In the genomic region with DNA sequence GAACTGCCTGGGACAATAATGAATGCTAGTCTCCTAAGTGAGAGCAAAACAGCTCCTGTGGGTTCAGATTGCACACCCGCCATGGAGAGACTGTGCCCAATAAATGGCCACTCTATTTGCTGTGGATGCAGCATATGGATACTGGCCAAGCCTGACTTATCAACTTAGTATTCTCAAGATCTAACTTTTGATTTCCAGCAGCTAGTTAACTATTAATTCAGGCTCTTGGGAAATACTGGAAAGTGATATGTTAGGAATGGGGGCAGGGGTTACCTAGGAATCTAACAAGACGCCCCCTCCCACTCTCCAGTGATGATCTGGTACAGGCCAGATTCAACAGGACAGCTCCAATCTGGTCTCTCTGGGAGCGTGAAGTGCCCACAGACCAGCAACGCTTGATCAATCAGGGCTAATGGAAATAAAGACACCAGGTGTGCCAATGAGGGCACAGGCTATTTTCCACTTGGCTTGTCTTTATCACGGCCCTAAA, we compare ENCODE assay signal across 16 cellular contexts.
DNase-seq lines count a peak whose midpoint lies in the region; ATAC-seq, FAIRE-seq and TF ChIP-seq lines count a peak whose summit lies in the region.
"Had no signal": no experiment of that assay in that cellular context is flagged by ENCODE, and none has a peak within 500 bp of the region (broad histone marks: within the 10 kb centered on the region; RNA-seq: fewer than 3 reads in every experiment).

No MANE protein-coding gene starts in this region.

- no peak overlapping the region for H3K4me2 ChIP-seq in osteoblast (ENCODE audit: insufficient read depth, low read length)

- no peaks in the 10 kb centered on the region for H4K20me1 ChIP-seq in osteoblast (ENCODE audit: insufficient read depth, low read length)

- 34% methylated on average over 5 of the region's 5 CpGs for WGBS in liver
- 72% methylated on average over 5 of the region's 5 CpGs for WGBS in suprapubic skin

- H3K9ac ChIP-seq in liver (ENCODE audit: low read depth in 1 of 2, low read length in 2 of 2), result peak overlapping the region in 1 of 2 donors; percentile 70

- H3K27ac ChIP-seq in liver (ENCODE audit: low read depth in 1 of 2, low read length in 2 of 2), result peak overlapping the region; percentile 88 to 90
- peak overlapping the region; percentile 86 for H3K27ac ChIP-seq in suprapubic skin
- no peak overlapping the region for H3K27ac ChIP-seq in osteoblast (ENCODE audit: low read depth, low read length)
- H3K27ac ChIP-seq: ascending aorta, tibial artery had no signal

- H3K27me3 ChIP-seq in bronchial epithelial cell (ENCODE audit: control insufficient read depth, insufficient read depth, low read length) (no peaks in the 10 kb centered on the region), liver (ENCODE audit: control insufficient read depth in 4 of 4, insufficient read depth in 4 of 4, low read length in 3 of 4) (no peaks in the 10 kb centered on the region), suprapubic skin (no peaks in the 10 kb centered on the region), osteoblast (ENCODE audit: insufficient read depth, low read length) (no peaks in the 10 kb centered on the region)
- H3K27me3 ChIP-seq: ascending aorta, tibial artery had no signal

- no peak for TF ChIP-seq EP300 in suprapubic skin (IDR thresholded peaks at IDR 0.05)

- TF ChIP-seq POLR2A in suprapubic skin (IDR thresholded peaks at IDR 0.05), result no peak

- DNase-seq in EH (ENCODE audit: low read depth), result peak; percentile 57
- DNase-seq in bronchial epithelial cell (ENCODE audit: low read depth), result no peak
- DNase-seq in suprapubic skin (ENCODE audit: low spot score in 2 of 2), result no peak
- no peak for DNase-seq in COR-L47 (lab: John Stamatoyannopoulos, UW)
- DNase-seq in osteoblast (ENCODE audit: insufficient read length, low spot score, missing footprints), result no peak
- DNase-seq: activated CD4-positive, CD25-positive, alpha-beta regulatory T cell; DND-41; midbrain; NCI-H2107; NCI-H774; tibial artery had no signal

- H3K9me3 ChIP-seq in liver (ENCODE audit: control insufficient read depth in 4 of 4, low read length in 3 of 4) (no peaks in the 10 kb centered on the region), suprapubic skin (no peaks in the 10 kb centered on the region), osteoblast (ENCODE audit: low read depth, low read length) (no peaks in the 10 kb centered on the region)
- H3K9me3 ChIP-seq: ascending aorta, tibial artery had no signal

- no peak for TF ChIP-seq CTCF in bronchial epithelial cell (IDR thresholded peaks at IDR 0.05; ENCODE audit: insufficient read depth, low read length, severe bottlenecking)
- TF ChIP-seq CTCF in liver (IDR thresholded peaks at IDR 0.05; ENCODE audit: low read depth, low read length, missing input control), result no peak
- TF ChIP-seq CTCF in suprapubic skin (IDR thresholded peaks at IDR 0.05), result no peak
- no peak for TF ChIP-seq CTCF in osteoblast (IDR thresholded peaks at IDR 0.05; ENCODE audit: extremely low read depth, low read depth, low read length)

- H2AFZ ChIP-seq in osteoblast (ENCODE audit: low read length), result no peak overlapping the region

- TF ChIP-seq RAD21 in liver (IDR thresholded peaks at IDR 0.05), result peak; percentile 48 to 56

- H3K79me2 ChIP-seq in osteoblast (ENCODE audit: insufficient read depth, low read length), result no peaks in the 10 kb centered on the region

- ATAC-seq in GM18858 (IDR thresholded peaks at IDR 0.05; ENCODE audit: unreplicated experiment), result no peak
- no peak for ATAC-seq in GM19328 (IDR thresholded peaks at IDR 0.05; ENCODE audit: unreplicated experiment)

- peak; percentile 13 for FAIRE-seq in bronchial epithelial cell (lab: Jason Lieb, UNC)
- FAIRE-seq: H1 had no signal

- H3K4me1 ChIP-seq in liver (ENCODE audit: control insufficient read depth in 4 of 4, insufficient read depth in 4 of 4, low read length in 3 of 4) (peaks cover 18 to 54% (median 50%) of the 10 kb centered on the region in 4 donors), suprapubic skin (peaks cover 72% of the 10 kb centered on the region), osteoblast (ENCODE audit: insufficient read depth, low read length) (peaks cover 2% of the 10 kb centered on the region)

- no peak overlapping the region for H3K4me3 ChIP-seq in bronchial epithelial cell (ENCODE audit: low read depth, low read length)
- H3K4me3 ChIP-seq in liver (ENCODE audit: low read depth in 1 of 3, low read length in 3 of 3), result no peak overlapping the region
- peak overlapping the region; percentile 43 for H3K4me3 ChIP-seq in suprapubic skin
- no peak overlapping the region for H3K4me3 ChIP-seq in osteoblast (ENCODE audit: insufficient read depth, low read length)
- H3K4me3 ChIP-seq: ascending aorta, tibial artery had no signal

- H3K36me3 ChIP-seq in bronchial epithelial cell (ENCODE audit: control insufficient read depth, insufficient read depth, low read length) (peaks cover 26% of the 10 kb centered on the region), liver (ENCODE audit: control insufficient read depth in 4 of 4, insufficient read depth in 3 of 4, low read depth in 1 of 4, low read length in 3 of 4) (peaks cover 10 to 50% (median 39%) of the 10 kb centered on the region in 4 donors), suprapubic skin (peaks cover 74% of the 10 kb centered on the region), osteoblast (ENCODE audit: insufficient read depth, low read length) (peaks cover 99% of the 10 kb centered on the region)

TF ChIP-seq in liver, 16 proteins besides CTCF, POLR2A, EP300 and RAD21:
- peak in 1 of 2 donors; percentile 78 for TF ChIP-seq JUND (IDR thresholded peaks at IDR 0.05)
- TF ChIP-seq TAF1 (conservative IDR thresholded peaks at IDR 0.05), result no peak
- no peak for TF ChIP-seq NR2F2 (IDR thresholded peaks at IDR 0.05)
- TF ChIP-seq HNF4A (conservative IDR thresholded peaks at IDR 0.05), result peak; percentile 50 to 78
- TF ChIP-seq RXRA (IDR thresholded peaks at IDR 0.05), result peak; percentile 45 to 94
- TF ChIP-seq HNF4G (IDR thresholded peaks at IDR 0.05), result no peak
- TF ChIP-seq YY1 (IDR thresholded peaks at IDR 0.05), result peak; percentile 97
- TF ChIP-seq, protein P1, sequence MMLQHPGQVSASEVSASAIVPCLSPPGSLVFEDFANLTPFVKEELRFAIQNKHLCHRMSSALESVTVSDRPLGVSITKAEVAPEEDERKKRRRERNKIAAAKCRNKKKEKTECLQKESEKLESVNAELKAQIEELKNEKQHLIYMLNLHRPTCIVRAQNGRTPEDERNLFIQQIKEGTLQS (IDR thresholded peaks at IDR 0.05), result peak; percentile 12
- TF ChIP-seq SP1 (IDR thresholded peaks at IDR 0.05), result peak; percentile 73
- TF ChIP-seq, protein P2, sequence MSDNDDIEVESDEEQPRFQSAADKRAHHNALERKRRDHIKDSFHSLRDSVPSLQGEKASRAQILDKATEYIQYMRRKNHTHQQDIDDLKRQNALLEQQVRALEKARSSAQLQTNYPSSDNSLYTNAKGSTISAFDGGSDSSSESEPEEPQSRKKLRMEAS (IDR thresholded peaks at IDR 0.05), result peak; percentile 82
- peak; percentile 42 for TF ChIP-seq FOXA2 (IDR thresholded peaks at IDR 0.05)
- TF ChIP-seq, protein P3, sequence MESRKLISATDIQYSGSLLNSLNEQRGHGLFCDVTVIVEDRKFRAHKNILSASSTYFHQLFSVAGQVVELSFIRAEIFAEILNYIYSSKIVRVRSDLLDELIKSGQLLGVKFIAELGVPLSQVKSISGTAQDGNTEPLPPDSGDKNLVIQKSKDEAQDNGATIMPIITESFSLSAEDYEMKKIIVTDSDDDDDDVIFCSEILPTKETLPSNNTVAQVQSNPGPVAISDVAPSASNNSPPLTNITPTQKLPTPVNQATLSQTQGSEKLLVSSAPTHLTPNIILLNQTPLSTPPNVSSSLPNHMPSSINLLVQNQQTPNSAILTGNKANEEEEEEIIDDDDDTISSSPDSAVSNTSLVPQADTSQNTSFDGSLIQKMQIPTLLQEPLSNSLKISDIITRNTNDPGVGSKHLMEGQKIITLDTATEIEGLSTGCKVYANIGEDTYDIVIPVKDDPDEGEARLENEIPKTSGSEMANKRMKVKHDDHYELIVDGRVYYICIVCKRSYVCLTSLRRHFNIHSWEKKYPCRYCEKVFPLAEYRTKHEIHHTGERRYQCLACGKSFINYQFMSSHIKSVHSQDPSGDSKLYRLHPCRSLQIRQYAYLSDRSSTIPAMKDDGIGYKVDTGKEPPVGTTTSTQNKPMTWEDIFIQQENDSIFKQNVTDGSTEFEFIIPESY (IDR thresholded peaks at IDR 0.05), result peak; percentile 85
- TF ChIP-seq FOXA1 (IDR thresholded peaks at IDR 0.05), result no peak
- TF ChIP-seq EGR1 (IDR thresholded peaks at IDR 0.05; ENCODE audit: low read depth in 2 of 2), result peak; percentile 40 to 92
- TF ChIP-seq, protein P4, sequence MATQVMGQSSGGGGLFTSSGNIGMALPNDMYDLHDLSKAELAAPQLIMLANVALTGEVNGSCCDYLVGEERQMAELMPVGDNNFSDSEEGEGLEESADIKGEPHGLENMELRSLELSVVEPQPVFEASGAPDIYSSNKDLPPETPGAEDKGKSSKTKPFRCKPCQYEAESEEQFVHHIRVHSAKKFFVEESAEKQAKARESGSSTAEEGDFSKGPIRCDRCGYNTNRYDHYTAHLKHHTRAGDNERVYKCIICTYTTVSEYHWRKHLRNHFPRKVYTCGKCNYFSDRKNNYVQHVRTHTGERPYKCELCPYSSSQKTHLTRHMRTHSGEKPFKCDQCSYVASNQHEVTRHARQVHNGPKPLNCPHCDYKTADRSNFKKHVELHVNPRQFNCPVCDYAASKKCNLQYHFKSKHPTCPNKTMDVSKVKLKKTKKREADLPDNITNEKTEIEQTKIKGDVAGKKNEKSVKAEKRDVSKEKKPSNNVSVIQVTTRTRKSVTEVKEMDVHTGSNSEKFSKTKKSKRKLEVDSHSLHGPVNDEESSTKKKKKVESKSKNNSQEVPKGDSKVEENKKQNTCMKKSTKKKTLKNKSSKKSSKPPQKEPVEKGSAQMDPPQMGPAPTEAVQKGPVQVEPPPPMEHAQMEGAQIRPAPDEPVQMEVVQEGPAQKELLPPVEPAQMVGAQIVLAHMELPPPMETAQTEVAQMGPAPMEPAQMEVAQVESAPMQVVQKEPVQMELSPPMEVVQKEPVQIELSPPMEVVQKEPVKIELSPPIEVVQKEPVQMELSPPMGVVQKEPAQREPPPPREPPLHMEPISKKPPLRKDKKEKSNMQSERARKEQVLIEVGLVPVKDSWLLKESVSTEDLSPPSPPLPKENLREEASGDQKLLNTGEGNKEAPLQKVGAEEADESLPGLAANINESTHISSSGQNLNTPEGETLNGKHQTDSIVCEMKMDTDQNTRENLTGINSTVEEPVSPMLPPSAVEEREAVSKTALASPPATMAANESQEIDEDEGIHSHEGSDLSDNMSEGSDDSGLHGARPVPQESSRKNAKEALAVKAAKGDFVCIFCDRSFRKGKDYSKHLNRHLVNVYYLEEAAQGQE (IDR thresholded peaks at IDR 0.05), result no peak
- no peak for TF ChIP-seq GABPA (IDR thresholded peaks at IDR 0.05 in 1 of 2, conservative IDR thresholded peaks at IDR 0.05 in 1 of 2)
